In genomic region chr20:47480705-47481104, GRCh38 we compare ENCODE assay signal across 26 cellular contexts. TPM values are rescaled to one million over a fixed set of nuclear protein-coding genes. Genes with fewer than 3 reads are reported as not detected.
A peak's percentile ranks its signal among the peaks of the same experiment; 100 is the strongest.
DNase-seq lines count a peak whose midpoint lies in the region; ATAC-seq and TF ChIP-seq lines count a peak whose summit lies in the region.
"Had no signal": no experiment of that assay in that cellular context is flagged by ENCODE, and none has a peak within 500 bp of the region (broad histone marks: within the 10 kb centered on the region; RNA-seq: fewer than 3 reads in every experiment).

No MANE protein-coding gene starts in this region.

- H2BK5ac ChIP-seq in mesenchymal stem cell (ENCODE audit: low read depth, low read length, poor library complexity, severe bottlenecking) = no peak overlapping the region

- no peak overlapping the region for H3K4ac ChIP-seq in mesenchymal stem cell (ENCODE audit: low read depth in 1 of 2, low read length in 2 of 2)

- H3K14ac ChIP-seq in mesenchymal stem cell (ENCODE audit: low read length in 2 of 2) = no peak overlapping the region

- H3K9me3 ChIP-seq in DOHH2 (ENCODE audit: control insufficient read depth, insufficient read depth, low read length) = no peaks in the 10 kb centered on the region
- H3K9me3 ChIP-seq in SJCRH30 (replicated peaks) = no peaks in the 10 kb centered on the region
- no peaks in the 10 kb centered on the region for H3K9me3 ChIP-seq in mesenchymal stem cell (ENCODE audit: control insufficient read depth, low read length)
- H3K9me3 ChIP-seq: BLaER1 treated with 17β-estradiol and CSF1 and Interleukin-3, amounts not matched to agents 10 nM and 100 nM; Caco-2 had no signal

- intact Hi-C loops in activated CD4-positive, alpha-beta T cell treated with anti-CD3 and anti-CD28 coated beads, Interleukin-2, amount 10 ng/mL, durations not matched to agents 24 days and 14 days (cut with micrococcal nuclease) = no loop called here
- intact Hi-C loops in activated B cell treated with CpG ODN at 0.5 μM for 24 hours (cut with micrococcal nuclease) = no loop called here

- no peak overlapping the region for H4K91ac ChIP-seq in mesenchymal stem cell (ENCODE audit: low read length)

- H3K36me3 Mint-ChIP-seq in activated CD4-positive, alpha-beta T cell treated with anti-CD3 and anti-CD28 coated beads, Interleukin-2, amount 10 ng/mL, durations not matched to agents 24 days and 14 days (ENCODE audit: low read depth) = no peaks in the 10 kb centered on the region
- H3K36me3 Mint-ChIP-seq in activated B cell treated with CpG ODN at 0.5 μM for 24 hours (ENCODE audit: low read depth) (no peaks in the 10 kb centered on the region), endothelial cell (ENCODE audit: low read depth, unreplicated experiment) (peaks cover 4% of the 10 kb centered on the region)
- H3K36me3 Mint-ChIP-seq: CD4-positive, alpha-beta memory T cell; IgD-negative memory B cell had no signal

- POLR2A ChIA-PET in activated B cell treated with CpG ODN at 0.5 μM for 24 hours (lab: Charles Lee) = interaction anchor here (0.7 to 0.9 kb wide), 2 partner anchors 27 to 79 kb away, joined by 5 to 6 read pairs; no protein-coding TSS in a partner anchor

- no peak for DNase-seq in activated CD4-positive, alpha-beta T cell treated with anti-CD3 and anti-CD28 coated beads, Interleukin-2, amount 10 ng/mL, durations not matched to agents 24 days and 14 days
- DNase-seq in activated CD4-positive, alpha-beta T cell treated with anti-CD3 and anti-CD28 coated beads for 1 hour = no peak
- no peak for DNase-seq in activated B cell treated with CpG ODN at 0.5 μM for 24 hours
- no peak for DNase-seq in endothelial cell (ENCODE audit: low spot score)
- DNase-seq in activated naive CD4-positive, alpha-beta T cell treated with anti-CD3 and anti-CD28 coated beads, Interleukin-2, amount 50 U/mL, for 16 hours = no peak
- no peak for DNase-seq in SJCRH30
- no peak for DNase-seq in mesenchymal stem cell
- DNase-seq: 8988T; Caco-2; CD4-positive, alpha-beta memory T cell; DMS 273 treated with DMSO at 0.1 percent for 48 hours; DMS79 treated with DMSO at 0.1 percent for 48 hours; Karpas-422; MV-4-11; NCI-H1105 treated with DMSO at 0.1 percent for 48 hours; NCI-H2029 treated with DMSO at 0.1 percent for 48 hours; NCI-H2171; NCI-H345; NCI-H524 treated with DMSO at 0.1 percent for 48 hours; NCI-H82; OCI-M1 had no signal

- peaks cover 38% of the 10 kb centered on the region for H3K4me1 Mint-ChIP-seq in activated CD4-positive, alpha-beta T cell treated with anti-CD3 and anti-CD28 coated beads, Interleukin-2, amount 10 ng/mL, durations not matched to agents 24 days and 14 days
- H3K4me1 Mint-ChIP-seq in activated B cell treated with CpG ODN at 0.5 μM for 24 hours (peaks cover 50% of the 10 kb centered on the region), endothelial cell (ENCODE audit: unreplicated experiment) (peaks cover 18% of the 10 kb centered on the region)

- no peaks in the 10 kb centered on the region for H3K27me3 Mint-ChIP-seq in activated CD4-positive, alpha-beta T cell treated with anti-CD3 and anti-CD28 coated beads, Interleukin-2, amount 10 ng/mL, durations not matched to agents 24 days and 14 days
- H3K27me3 Mint-ChIP-seq in activated B cell treated with CpG ODN at 0.5 μM for 24 hours = no peaks in the 10 kb centered on the region
- H3K27me3 Mint-ChIP-seq in endothelial cell (ENCODE audit: unreplicated experiment) = peaks cover 4% of the 10 kb centered on the region
- H3K27me3 Mint-ChIP-seq: CD4-positive, alpha-beta memory T cell; IgD-negative memory B cell had no signal

- no peaks in the 10 kb centered on the region for H3K79me1 ChIP-seq in mesenchymal stem cell (replicated peaks; ENCODE audit: low read length, poor library complexity, severe bottlenecking)

- H3K4me3 ChIP-seq in DOHH2 (ENCODE audit: low read length) (no peak overlapping the region), SJCRH30 (no peak overlapping the region), mesenchymal stem cell (ENCODE audit: insufficient read depth in 1 of 2, low read depth in 1 of 2, low read length in 2 of 2) (no peak overlapping the region)
- H3K4me3 ChIP-seq: BLaER1 treated with 17β-estradiol and CSF1 and Interleukin-3, amounts not matched to agents 10 nM and 100 nM had no signal

- no peak overlapping the region for H3K23ac ChIP-seq in mesenchymal stem cell (ENCODE audit: low read length in 2 of 2)

- no peak overlapping the region for H2BK15ac ChIP-seq in mesenchymal stem cell (ENCODE audit: low read depth, poor library complexity, severe bottlenecking)

- TF ChIP-seq CTCF in DOHH2 (IDR thresholded peaks at IDR 0.05; ENCODE audit: low read depth, low read length, poor library complexity, severe bottlenecking) = no peak
- no peak for TF ChIP-seq CTCF in activated B cell treated with CpG ODN at 0.5 μM for 24 hours (IDR thresholded peaks at IDR 0.05)
- TF ChIP-seq CTCF in endothelial cell (IDR thresholded peaks at IDR 0.05; ENCODE audit: unreplicated experiment) = no peak

- no peak overlapping the region for H3K4me3 Mint-ChIP-seq in activated CD4-positive, alpha-beta T cell treated with anti-CD3 and anti-CD28 coated beads, Interleukin-2, amount 10 ng/mL, durations not matched to agents 24 days and 14 days
- H3K4me3 Mint-ChIP-seq in activated B cell treated with CpG ODN at 0.5 μM for 24 hours (no peak overlapping the region), endothelial cell (ENCODE audit: unreplicated experiment) (no peak overlapping the region)
- H3K4me3 Mint-ChIP-seq: CD4-positive, alpha-beta memory T cell had no signal

- no peak overlapping the region for H4K8ac ChIP-seq in mesenchymal stem cell (ENCODE audit: low read length)

- no peak for ATAC-seq in activated B cell treated with CpG ODN at 0.5 μM for 24 hours (ENCODE audit: low read depth)
- ATAC-seq: HCT116, Right ventricle myocardium inferior had no signal

- no peaks in the 10 kb centered on the region for H3K9me2 ChIP-seq in DOHH2 (replicated peaks; ENCODE audit: control insufficient read depth, low read length)

- peaks cover 43% of the 10 kb centered on the region for H3F3A ChIP-seq in DOHH2 (ENCODE audit: control insufficient read depth, insufficient read depth)

- H3K9ac ChIP-seq in mesenchymal stem cell (ENCODE audit: low read length) = no peak overlapping the region
- H3K9ac ChIP-seq: BLaER1 treated with 17β-estradiol and CSF1 and Interleukin-3, amounts not matched to agents 10 nM and 100 nM had no signal

- no peaks in the 10 kb centered on the region for H3K36me3 ChIP-seq in DOHH2 (ENCODE audit: control insufficient read depth, low read length)
- no peaks in the 10 kb centered on the region for H3K36me3 ChIP-seq in SJCRH30
- no peaks in the 10 kb centered on the region for H3K36me3 ChIP-seq in mesenchymal stem cell (ENCODE audit: control insufficient read depth in 1 of 2, insufficient read depth in 2 of 2, low read depth in 1 of 2, low read length in 2 of 2)
- H3K36me3 ChIP-seq: BLaER1 treated with 17β-estradiol and CSF1 and Interleukin-3, amounts not matched to agents 10 nM and 100 nM had no signal

- no peaks in the 10 kb centered on the region for H3K9me3 Mint-ChIP-seq in activated CD4-positive, alpha-beta T cell treated with anti-CD3 and anti-CD28 coated beads, Interleukin-2, amount 10 ng/mL, durations not matched to agents 24 days and 14 days
- H3K9me3 Mint-ChIP-seq in activated B cell treated with CpG ODN at 0.5 μM for 24 hours (no peaks in the 10 kb centered on the region), endothelial cell (ENCODE audit: unreplicated experiment) (no peaks in the 10 kb centered on the region)
- H3K9me3 Mint-ChIP-seq: CD4-positive, alpha-beta memory T cell; IgD-negative memory B cell had no signal

- no peaks in the 10 kb centered on the region for H4K20me1 ChIP-seq in DOHH2 (ENCODE audit: control insufficient read depth, insufficient read depth, low read depth, low read length)
- H4K20me1 ChIP-seq: BLaER1 treated with 17β-estradiol and CSF1 and Interleukin-3, amounts not matched to agents 10 nM and 100 nM had no signal

- no peak overlapping the region for H3K4me2 ChIP-seq in DOHH2 (ENCODE audit: low read length)
- H3K4me2 ChIP-seq in mesenchymal stem cell (ENCODE audit: low read length, poor library complexity, severe bottlenecking) = no peak overlapping the region

- H3K27me3 ChIP-seq in DOHH2 (ENCODE audit: control insufficient read depth, low read length) = no peaks in the 10 kb centered on the region
- no peaks in the 10 kb centered on the region; the same call in 1 of the 2 replicates for H3K27me3 ChIP-seq in SJCRH30
- H3K27me3 ChIP-seq in mesenchymal stem cell (ENCODE audit: control insufficient read depth in 1 of 2, insufficient read depth in 1 of 2, low read length in 2 of 2) = no peaks in the 10 kb centered on the region
- H3K27me3 ChIP-seq: BLaER1 treated with 17β-estradiol and CSF1 and Interleukin-3, amounts not matched to agents 10 nM and 100 nM had no signal

- H3K18ac ChIP-seq in mesenchymal stem cell (ENCODE audit: low read depth in 1 of 2, low read length in 2 of 2) = no peak overlapping the region

- H2BK120ac ChIP-seq in mesenchymal stem cell (ENCODE audit: low read depth, low read length) = no peak overlapping the region

- no peak overlapping the region for H2AFZ ChIP-seq in mesenchymal stem cell (ENCODE audit: low read depth, low read length)

- H3K4me1 ChIP-seq in DOHH2 (ENCODE audit: control insufficient read depth, low read length) = peaks cover 92% of the 10 kb centered on the region
- no peaks in the 10 kb centered on the region for H3K4me1 ChIP-seq in SJCRH30
- H3K4me1 ChIP-seq in mesenchymal stem cell (ENCODE audit: control insufficient read depth, insufficient read depth, low read depth, low read length) = no peaks in the 10 kb centered on the region

- H2BK12ac ChIP-seq in mesenchymal stem cell (ENCODE audit: low read length in 2 of 2) = no peak overlapping the region

- CTCF ChIA-PET in activated B cell treated with CpG ODN at 0.5 μM for 24 hours (lab: Charles Lee) = no interaction called here

- H3K27ac ChIP-seq in DOHH2 (ENCODE audit: low read depth, low read length) = 0 out of 2 replicates have a peak overlapping the region, but pooled peaks have one; percentile 7
- no peak overlapping the region for H3K27ac ChIP-seq in SJCRH30
- no peak overlapping the region for H3K27ac ChIP-seq in mesenchymal stem cell (ENCODE audit: low read length, poor library complexity, severe bottlenecking)
- H3K27ac ChIP-seq: BLaER1 treated with 17β-estradiol and CSF1 and Interleukin-3, amounts not matched to agents 10 nM and 100 nM had no signal

- no peak overlapping the region for H2AK5ac ChIP-seq in mesenchymal stem cell (ENCODE audit: low read length, severe bottlenecking)

- peak overlapping the region; percentile 59 for H3K27ac Mint-ChIP-seq in activated CD4-positive, alpha-beta T cell treated with anti-CD3 and anti-CD28 coated beads, Interleukin-2, amount 10 ng/mL, durations not matched to agents 24 days and 14 days
- H3K27ac Mint-ChIP-seq in activated B cell treated with CpG ODN at 0.5 μM for 24 hours (peak overlapping the region; percentile 54), endothelial cell (ENCODE audit: unreplicated experiment) (peak overlapping the region; percentile 70)

- H3K79me2 ChIP-seq in DOHH2 (ENCODE audit: control insufficient read depth, low read length) = peaks cover 3% of the 10 kb centered on the region; the same call in 1 of the 2 replicates

RNA-seq across cellular contexts. Expression of gene NCOA3, which starts 21.0 kb away (rescaled TPM):
- 140 TPM in 2 replicates for total RNA-seq in activated CD4-positive, alpha-beta T cell treated with anti-CD3 and anti-CD28 coated beads, Interleukin-2, amount 10 ng/mL, durations not matched to agents 24 days and 14 days
- total RNA-seq in activated B cell treated with CpG ODN at 0.5 μM for 24 hours (186 and 187 TPM in 2 replicates), endothelial cell (ENCODE audit: unreplicated experiment) (54.8 TPM)
- 26.7 and 28.1 TPM in 2 replicates for total RNA-seq in SJCRH30 (2014; rRNA removed; shearing (Covaris generic))
- polyA plus RNA-seq in mesenchymal stem cell (2013, experiment 1 of 2) = 16.9 TPM
- 16.3 TPM for polyA plus RNA-seq in mesenchymal stem cell (2013, experiment 2 of 2)
